13 cellular contexts compared by ENCODE assay signal in genomic region chr3:121885386-121885785, GRCh38.
"Had no signal": no experiment of that assay in that cellular context is flagged by ENCODE, and none has a peak within 500 bp of the region (broad histone marks: within the 10 kb centered on the region; RNA-seq: fewer than 3 reads in every experiment).

No MANE protein-coding gene starts in this region.

- H3K9me3 Mint-ChIP-seq: activated CD4-positive, alpha-beta memory T cell treated with anti-CD3 and anti-CD28 coated beads, Interleukin-2, amount 10 ng/mL, durations not matched to agents 7 days and 5 days; activated T-helper 17 cell treated with anti-CD3 and anti-CD28 coated beads, Interleukin-2, amount 50 U/mL, for 72 hours; naive thymus-derived CD4-positive, alpha-beta T cell had no signal

- H3K36me3 ChIP-seq: gastroesophageal sphincter, tibial artery, vagina had no signal

- H3K27ac ChIP-seq: gastroesophageal sphincter, tibial artery, vagina, VCaP had no signal

- H3K4me1 Mint-ChIP-seq: activated CD4-positive, alpha-beta T cell treated with anti-CD3 and anti-CD28 coated beads for 36 hours; activated T-helper 17 cell treated with anti-CD3 and anti-CD28 coated beads, Interleukin-2, amount 50 U/mL, for 72 hours; naive thymus-derived CD4-positive, alpha-beta T cell had no signal

- H3K27ac Mint-ChIP-seq: activated CD4-positive, alpha-beta memory T cell treated with anti-CD3 and anti-CD28 coated beads, Interleukin-2, amount 10 ng/mL, durations not matched to agents 7 days and 5 days; activated CD4-positive, alpha-beta T cell treated with anti-CD3 and anti-CD28 coated beads for 36 hours; activated T-helper 17 cell treated with anti-CD3 and anti-CD28 coated beads, Interleukin-2, amount 50 U/mL, for 72 hours had no signal

- ATAC-seq: activated CD4-positive, alpha-beta T cell treated with anti-CD3 and anti-CD28 coated beads for 36 hours; activated T-helper 17 cell treated with anti-CD3 and anti-CD28 coated beads, Interleukin-2, amount 50 U/mL, for 72 hours; gastroesophageal sphincter; naive thymus-derived CD4-positive, alpha-beta T cell had no signal

- DNase-seq: activated CD4-positive, alpha-beta memory T cell treated with anti-CD3 and anti-CD28 coated beads, Interleukin-2, amount 10 ng/mL, durations not matched to agents 7 days and 5 days; activated CD4-positive, alpha-beta T cell treated with anti-CD3 and anti-CD28 coated beads for 36 hours; activated naive CD4-positive, alpha-beta T cell treated with anti-CD3 and anti-CD28 coated beads, Interleukin-2, amount 50 U/mL, for 16 hours; amygdala; midbrain; naive thymus-derived CD4-positive, alpha-beta T cell; retina; T-helper 1 cell; tibial artery had no signal

- H3K27me3 Mint-ChIP-seq: activated CD4-positive, alpha-beta memory T cell treated with anti-CD3 and anti-CD28 coated beads, Interleukin-2, amount 10 ng/mL, durations not matched to agents 7 days and 5 days; activated CD4-positive, alpha-beta T cell treated with anti-CD3 and anti-CD28 coated beads for 36 hours; activated T-helper 17 cell treated with anti-CD3 and anti-CD28 coated beads, Interleukin-2, amount 50 U/mL, for 72 hours; naive thymus-derived CD4-positive, alpha-beta T cell had no signal

- H3K4me1 ChIP-seq: gastroesophageal sphincter, tibial artery, vagina had no signal

- H3K4me3 ChIP-seq: gastroesophageal sphincter, tibial artery, vagina had no signal

- H3K27me3 ChIP-seq: gastroesophageal sphincter, tibial artery, vagina had no signal

- H3K4me3 Mint-ChIP-seq: activated CD4-positive, alpha-beta memory T cell treated with anti-CD3 and anti-CD28 coated beads, Interleukin-2, amount 10 ng/mL, durations not matched to agents 7 days and 5 days; activated CD4-positive, alpha-beta T cell treated with anti-CD3 and anti-CD28 coated beads for 36 hours; activated T-helper 17 cell treated with anti-CD3 and anti-CD28 coated beads, Interleukin-2, amount 50 U/mL, for 72 hours; naive thymus-derived CD4-positive, alpha-beta T cell had no signal

- H3K9me3 ChIP-seq: gastroesophageal sphincter, tibial artery, vagina had no signal
